ENCODE assay signal across 1 cellular context in genomic region chr1:101022294-101022693, GRCh38.
TF ChIP-seq lines count a peak whose summit lies in the region.

No MANE protein-coding gene starts in this region.

TF ChIP-seq in WTC11, 78 proteins besides CTCF, POLR2A, EP300 and RAD21 (continued from another document):
- TF ChIP-seq, protein P1, sequence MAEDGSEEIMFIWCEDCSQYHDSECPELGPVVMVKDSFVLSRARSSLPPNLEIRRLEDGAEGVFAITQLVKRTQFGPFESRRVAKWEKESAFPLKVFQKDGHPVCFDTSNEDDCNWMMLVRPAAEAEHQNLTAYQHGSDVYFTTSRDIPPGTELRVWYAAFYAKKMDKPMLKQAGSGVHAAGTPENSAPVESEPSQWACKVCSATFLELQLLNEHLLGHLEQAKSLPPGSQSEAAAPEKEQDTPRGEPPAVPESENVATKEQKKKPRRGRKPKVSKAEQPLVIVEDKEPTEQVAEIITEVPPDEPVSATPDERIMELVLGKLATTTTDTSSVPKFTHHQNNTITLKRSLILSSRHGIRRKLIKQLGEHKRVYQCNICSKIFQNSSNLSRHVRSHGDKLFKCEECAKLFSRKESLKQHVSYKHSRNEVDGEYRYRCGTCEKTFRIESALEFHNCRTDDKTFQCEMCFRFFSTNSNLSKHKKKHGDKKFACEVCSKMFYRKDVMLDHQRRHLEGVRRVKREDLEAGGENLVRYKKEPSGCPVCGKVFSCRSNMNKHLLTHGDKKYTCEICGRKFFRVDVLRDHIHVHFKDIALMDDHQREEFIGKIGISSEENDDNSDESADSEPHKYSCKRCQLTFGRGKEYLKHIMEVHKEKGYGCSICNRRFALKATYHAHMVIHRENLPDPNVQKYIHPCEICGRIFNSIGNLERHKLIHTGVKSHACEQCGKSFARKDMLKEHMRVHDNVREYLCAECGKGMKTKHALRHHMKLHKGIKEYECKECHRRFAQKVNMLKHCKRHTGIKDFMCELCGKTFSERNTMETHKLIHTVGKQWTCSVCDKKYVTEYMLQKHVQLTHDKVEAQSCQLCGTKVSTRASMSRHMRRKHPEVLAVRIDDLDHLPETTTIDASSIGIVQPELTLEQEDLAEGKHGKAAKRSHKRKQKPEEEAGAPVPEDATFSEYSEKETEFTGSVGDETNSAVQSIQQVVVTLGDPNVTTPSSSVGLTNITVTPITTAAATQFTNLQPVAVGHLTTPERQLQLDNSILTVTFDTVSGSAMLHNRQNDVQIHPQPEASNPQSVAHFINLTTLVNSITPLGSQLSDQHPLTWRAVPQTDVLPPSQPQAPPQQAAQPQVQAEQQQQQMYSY (CRISPR knock-in tag; IDR thresholded peaks at IDR 0.05): no peak
- TF ChIP-seq ZNF671 (CRISPR knock-in tag; IDR thresholded peaks at IDR 0.05): no peak
- no peak for TF ChIP-seq ZNF396 (CRISPR knock-in tag; IDR thresholded peaks at IDR 0.05; ENCODE audit: borderline replicate concordance)
